In genomic region chr14:95984206-95984605, GRCh38 we compare ENCODE assay signal across 27 cellular contexts.
"Had no signal": no experiment of that assay in that cellular context is flagged by ENCODE, and none has a peak within 500 bp of the region (broad histone marks: within the 10 kb centered on the region; RNA-seq: fewer than 3 reads in every experiment).

No MANE protein-coding gene starts in this region.

- ATAC-seq: effector memory CD8-positive, alpha-beta T cell; esophagus mucosa; foreskin keratinocyte; gastrocnemius medialis; gastroesophageal sphincter; heart left ventricle; heart right ventricle had no signal

- DNase-seq: colonic mucosa; cortex of kidney; dermis blood vessel endothelial cell; dorsolateral prefrontal cortex; effector CD4-positive, alpha-beta T cell; effector CD8-positive, alpha-beta T cell; effector memory CD4-positive, alpha-beta T cell; effector memory CD8-positive, alpha-beta T cell; endodermal cell; erythroblast; esophagus squamous epithelium; foreskin keratinocyte; foreskin melanocyte; gastrocnemius medialis; glutamatergic neuron; head of caudate nucleus; heart left ventricle; heart right ventricle had no signal

- H3K9me3 ChIP-seq: colonic mucosa, esophagus squamous epithelium, gastrocnemius medialis had no signal

- H3K36me3 ChIP-seq: colonic mucosa, esophagus muscularis mucosa, esophagus squamous epithelium, gastrocnemius medialis, gastroesophageal sphincter, heart left ventricle, heart right ventricle had no signal

- H3K27me3 ChIP-seq: colonic mucosa, foreskin keratinocyte, gastrocnemius medialis had no signal

- FAIRE-seq: colon, endometrium, endothelial cell of umbilical vein, frontal cortex had no signal

- H3K27ac ChIP-seq: colonic mucosa, coronary artery, dorsolateral prefrontal cortex, epithelial cell of prostate, esophagus muscularis mucosa, esophagus squamous epithelium, foreskin keratinocyte, gastrocnemius medialis, gastroesophageal sphincter, heart left ventricle, heart right ventricle had no signal

- H3K4me1 ChIP-seq: colonic mucosa, esophagus muscularis mucosa, esophagus squamous epithelium, foreskin keratinocyte, gastrocnemius medialis, gastroesophageal sphincter, heart left ventricle, heart right ventricle had no signal

- H3K4me3 ChIP-seq: colonic mucosa, coronary artery, dorsolateral prefrontal cortex, esophagus muscularis mucosa, esophagus squamous epithelium, gastrocnemius medialis, gastroesophageal sphincter, heart left ventricle, heart right ventricle had no signal
